ENCODE assay signal across 24 cellular contexts in genomic region chr9:121711281-121711680, GRCh38. TPM values are rescaled to one million over a fixed set of nuclear protein-coding genes. Genes with fewer than 3 reads are reported as not detected.
DNase-seq lines count a peak whose midpoint lies in the region; ATAC-seq and TF ChIP-seq lines count a peak whose summit lies in the region.
"Had no signal": no experiment of that assay in that cellular context is flagged by ENCODE, and none has a peak within 500 bp of the region (broad histone marks: within the 10 kb centered on the region; RNA-seq: fewer than 3 reads in every experiment).

No MANE protein-coding gene starts in this region.

- POLR2A ChIA-PET in OCI-LY7 (lab: Charles Lee) = no interaction called here

- peak overlapping the region; percentile 22 for H3K27ac ChIP-seq in OCI-LY7 (ENCODE audit: low read depth, low read length, poor library complexity, severe bottlenecking)
- H3K27ac ChIP-seq in gastrocnemius medialis = no peak overlapping the region
- H3K27ac ChIP-seq: A549, KMS-11 had no signal

- H3K27me3 ChIP-seq in gastrocnemius medialis = no peaks in the 10 kb centered on the region
- H3K27me3 ChIP-seq: BE2C had no signal

- ATAC-seq in gastrocnemius medialis (no peak), GM18519 (IDR thresholded peaks at IDR 0.05; ENCODE audit: low FRiP score, unreplicated experiment) (no peak)
- ATAC-seq: A549, GM12878, GM23338, Panc1, SK-N-SH treated with all-trans-retinoic acid at 6 μM for 48 hours had no signal

- DNase-seq in AML-193 (lab: John Stamatoyannopoulos, UW) (peak; percentile 14 to 17), CD1c-positive myeloid dendritic cell (ENCODE audit: extremely low spot score) (peak; percentile 35), OCI-LY7 (ENCODE audit: low spot score) (peak; percentile 33), glutamatergic neuron (no peak), gastrocnemius medialis (no peak), SHP77 treated with DMSO at 0.1 percent for 48 hours (lab: John Stamatoyannopoulos, UW) (no peak)
- DNase-seq in activated naive CD4-positive, alpha-beta T cell treated with anti-CD3 and anti-CD28 coated beads for 36 hours = no peak
- DNase-seq: BE2C; Caco-2; CD4-positive, alpha-beta memory T cell; DMS 273 treated with DMSO at 0.1 percent for 48 hours; DND-41; NCI-H1694; NCI-H2081; NCI-H2171; NCI-H345 had no signal

- peaks cover 7% of the 10 kb centered on the region for H3K9me3 Mint-ChIP-seq in glutamatergic neuron (ENCODE audit: unreplicated experiment)
- H3K9me3 Mint-ChIP-seq in activated naive CD4-positive, alpha-beta T cell treated with anti-CD3 and anti-CD28 coated beads for 36 hours = no peaks in the 10 kb centered on the region
- H3K9me3 Mint-ChIP-seq: CD4-positive, alpha-beta memory T cell; GM23338 had no signal

- peaks cover 28% of the 10 kb centered on the region for H3K4me1 Mint-ChIP-seq in glutamatergic neuron (ENCODE audit: low read depth, unreplicated experiment)
- H3K4me1 Mint-ChIP-seq in activated naive CD4-positive, alpha-beta T cell treated with anti-CD3 and anti-CD28 coated beads for 36 hours (ENCODE audit: low read depth) = no peaks in the 10 kb centered on the region
- H3K4me1 Mint-ChIP-seq: CD4-positive, alpha-beta memory T cell had no signal

- H3K79me2 ChIP-seq in OCI-LY7 (ENCODE audit: insufficient read depth, low read depth, low read length) = no peaks in the 10 kb centered on the region

- H3K9me2 ChIP-seq in OCI-LY7 (ENCODE audit: insufficient read depth, low read length) = no peaks in the 10 kb centered on the region

- CTCF ChIA-PET in OCI-LY7 (lab: Charles Lee; ENCODE audit: unreplicated experiment) = no interaction called here
- CTCF ChIA-PET in activated naive CD4-positive, alpha-beta T cell treated with anti-CD3 and anti-CD28 coated beads for 36 hours (lab: Charles Lee) = interaction anchor here (0.7 kb wide), 1 partner anchor 13 kb away, joined by 3 read pairs; no protein-coding TSS in a partner anchor

- no peak overlapping the region for H2AFZ ChIP-seq in OCI-LY7 (ENCODE audit: low read length)
- H2AFZ ChIP-seq: GM23338 had no signal

- in situ Hi-C loops in gastrocnemius medialis (cut with MboI; ENCODE audit: low sequenced_read_pairs in 4 of 4) = loop anchor here in 1 of 4 donors (25.0 kb wide), 1 partner anchor 276 kb away; no protein-coding TSS in a partner anchor

- H3K36me3 Mint-ChIP-seq in glutamatergic neuron (ENCODE audit: unreplicated experiment) = no peaks in the 10 kb centered on the region
- H3K36me3 Mint-ChIP-seq in activated naive CD4-positive, alpha-beta T cell treated with anti-CD3 and anti-CD28 coated beads for 36 hours (ENCODE audit: low read depth) = no peaks in the 10 kb centered on the region
- H3K36me3 Mint-ChIP-seq: CD4-positive, alpha-beta memory T cell had no signal

- H3K4me1 ChIP-seq in OCI-LY7 (ENCODE audit: insufficient read depth, low read length, poor library complexity, severe bottlenecking) = peaks cover 54% of the 10 kb centered on the region
- peaks cover 82 to 95% of the 10 kb centered on the region in 2 donors for H3K4me1 ChIP-seq in gastrocnemius medialis
- H3K4me1 ChIP-seq: A549, Caco-2, HAP-1 had no signal

- BruUV-seq in OCI-LY7 (replicated peaks; lab: Mats Ljungman, UMichigan) = no TSS peak

- no peak overlapping the region for H3K4me3 ChIP-seq in OCI-LY7 (ENCODE audit: low read depth, low read length, poor library complexity, severe bottlenecking)
- H3K4me3 ChIP-seq in gastrocnemius medialis = no peak overlapping the region
- H3K4me3 ChIP-seq: A549, GM12878, GM23338, HAP-1 had no signal

- H3K36me3 ChIP-seq in OCI-LY7 (ENCODE audit: insufficient read depth, low read length) (no peaks in the 10 kb centered on the region), gastrocnemius medialis (no peaks in the 10 kb centered on the region)
- H3K36me3 ChIP-seq: BE2C, HAP-1 had no signal

- TF ChIP-seq POLR2A in gastrocnemius medialis (IDR thresholded peaks at IDR 0.05) = no peak

- H4K20me1 ChIP-seq in OCI-LY7 (ENCODE audit: insufficient read depth, low read length) = no peaks in the 10 kb centered on the region

- peak overlapping the region; percentile 87 for H3K27ac Mint-ChIP-seq in glutamatergic neuron (ENCODE audit: unreplicated experiment)
- H3K27ac Mint-ChIP-seq in activated naive CD4-positive, alpha-beta T cell treated with anti-CD3 and anti-CD28 coated beads for 36 hours = no peak overlapping the region
- H3K27ac Mint-ChIP-seq: CD4-positive, alpha-beta memory T cell; GM23338 had no signal

- no peaks in the 10 kb centered on the region for H3K9me3 ChIP-seq in OCI-LY7 (ENCODE audit: low read length)
- H3K9me3 ChIP-seq in gastrocnemius medialis = no peaks in the 10 kb centered on the region
- H3K9me3 ChIP-seq: A549, BE2C, Caco-2, HAP-1 had no signal

- intact Hi-C loops in OCI-LY7 (cut with micrococcal nuclease; ENCODE audit: unreplicated experiment) (no loop called here), gastrocnemius medialis (cut with DNase I; ENCODE audit: low total_unique reads) (no loop called here)
- intact Hi-C loops in activated naive CD4-positive, alpha-beta T cell treated with anti-CD3 and anti-CD28 coated beads for 36 hours (cut with micrococcal nuclease) = no loop called here

- H3K4me3 Mint-ChIP-seq in glutamatergic neuron (ENCODE audit: unreplicated experiment) = no peak overlapping the region
- no peak overlapping the region for H3K4me3 Mint-ChIP-seq in activated naive CD4-positive, alpha-beta T cell treated with anti-CD3 and anti-CD28 coated beads for 36 hours
- H3K4me3 Mint-ChIP-seq: CD4-positive, alpha-beta memory T cell; GM23338 had no signal

- TF ChIP-seq CTCF in OCI-LY7 (conservative IDR thresholded peaks at IDR 0.05; ENCODE audit: low read length) = no peak
- TF ChIP-seq CTCF in glutamatergic neuron (IDR thresholded peaks at IDR 0.05; ENCODE audit: partially characterized antibody, unreplicated experiment) = no peak
- TF ChIP-seq CTCF in gastrocnemius medialis (IDR thresholded peaks at IDR 0.05 in 4 of 5, conservative IDR thresholded peaks at IDR 0.05 in 1 of 5) = no peak

- peaks cover 5% of the 10 kb centered on the region for H3K27me3 Mint-ChIP-seq in glutamatergic neuron (ENCODE audit: unreplicated experiment)
- H3K27me3 Mint-ChIP-seq in activated naive CD4-positive, alpha-beta T cell treated with anti-CD3 and anti-CD28 coated beads for 36 hours (ENCODE audit: low read depth) = no peaks in the 10 kb centered on the region

- peak overlapping the region; percentile 31; the same call in 1 of the 2 replicates for H3K4me2 ChIP-seq in OCI-LY7 (ENCODE audit: low read length)
- H3K4me2 ChIP-seq: A549, GM23338, KMS-11 had no signal

RNA-seq across cellular contexts. Expression of gene DAB2IP, which starts 59.8 kb away (rescaled TPM):
- 2.9 and 3.9 TPM in 2 replicates for total RNA-seq in OCI-LY7 (2014; rRNA removed; shearing (Covaris generic))
- total RNA-seq in OCI-LY7 (2022) (11.1 and 11.2 TPM in 2 replicates), glutamatergic neuron (ENCODE audit: unreplicated experiment) (32.9 TPM), gastrocnemius medialis (10 to 100 TPM; 22.7 to 68.2 (median 37.4) TPM)
- total RNA-seq in activated naive CD4-positive, alpha-beta T cell treated with anti-CD3 and anti-CD28 coated beads for 36 hours = under 1 TPM in 1 of 2 experiments, not detected in 1; 0.35 TPM
- total RNA-seq: CD4-positive, alpha-beta memory T cell had no signal

Comparison
In these comparisons a context has a peak if more than half of its experiments do, and no peak if none do; other contexts are left out.
1. DNase-seq: peak in AML-193 (2 of 2), CD1c-positive myeloid dendritic cell (single experiment) and OCI-LY7 (single experiment); none in glutamatergic neuron (single experiment), activated naive CD4-positive, alpha-beta T cell treated with anti-CD3 and anti-CD28 coated beads for 36 hours (single experiment), gastrocnemius medialis (0 of 2) and SHP77 treated with DMSO at 0.1 percent for 48 hours (single experiment).